1 cellular context compared by ENCODE assay signal in the genomic region with DNA sequence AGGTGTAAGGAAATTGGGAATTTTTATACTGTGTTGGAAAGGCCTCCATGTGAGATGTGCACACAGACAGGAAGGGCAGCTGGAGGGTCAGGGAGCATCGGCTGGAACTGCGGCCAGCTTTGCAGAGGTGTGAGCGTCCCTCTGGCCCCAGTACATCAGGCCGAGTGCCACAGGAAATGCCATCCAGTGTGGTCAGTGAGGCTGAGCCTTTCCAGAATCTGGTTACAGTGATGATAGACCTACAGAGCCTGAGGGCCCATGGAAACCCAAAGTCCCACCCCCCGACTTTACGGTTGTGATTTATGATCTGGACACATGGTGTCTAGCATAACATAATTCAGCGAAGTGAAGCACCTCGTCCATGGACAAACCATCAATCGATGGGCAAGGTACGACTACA.
TF ChIP-seq lines count a peak whose summit lies in the region.

No MANE protein-coding gene starts in this region.

TF ChIP-seq in GM23338, 12 proteins besides CTCF, POLR2A, EP300 and RAD21 (continued from another document):
- TF ChIP-seq, protein P1, sequence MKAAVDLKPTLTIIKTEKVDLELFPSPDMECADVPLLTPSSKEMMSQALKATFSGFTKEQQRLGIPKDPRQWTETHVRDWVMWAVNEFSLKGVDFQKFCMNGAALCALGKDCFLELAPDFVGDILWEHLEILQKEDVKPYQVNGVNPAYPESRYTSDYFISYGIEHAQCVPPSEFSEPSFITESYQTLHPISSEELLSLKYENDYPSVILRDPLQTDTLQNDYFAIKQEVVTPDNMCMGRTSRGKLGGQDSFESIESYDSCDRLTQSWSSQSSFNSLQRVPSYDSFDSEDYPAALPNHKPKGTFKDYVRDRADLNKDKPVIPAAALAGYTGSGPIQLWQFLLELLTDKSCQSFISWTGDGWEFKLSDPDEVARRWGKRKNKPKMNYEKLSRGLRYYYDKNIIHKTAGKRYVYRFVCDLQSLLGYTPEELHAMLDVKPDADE (IDR thresholded peaks at IDR 0.05): no peak
- TF ChIP-seq NANOG (IDR thresholded peaks at IDR 0.05; ENCODE audit: borderline replicate concordance) (no peak), EZH2 (IDR thresholded peaks at IDR 0.05; ENCODE audit: low read depth, unreplicated experiment) (no peak), JUNB (IDR thresholded peaks at IDR 0.05; ENCODE audit: unreplicated experiment) (no peak), ZNF114 (CRISPR knock-in tag; IDR thresholded peaks at IDR 0.05) (no peak), POLR2AphosphoS5 (IDR thresholded peaks at IDR 0.05; ENCODE audit: low read depth) (no peak)
- TF ChIP-seq, protein P2, sequence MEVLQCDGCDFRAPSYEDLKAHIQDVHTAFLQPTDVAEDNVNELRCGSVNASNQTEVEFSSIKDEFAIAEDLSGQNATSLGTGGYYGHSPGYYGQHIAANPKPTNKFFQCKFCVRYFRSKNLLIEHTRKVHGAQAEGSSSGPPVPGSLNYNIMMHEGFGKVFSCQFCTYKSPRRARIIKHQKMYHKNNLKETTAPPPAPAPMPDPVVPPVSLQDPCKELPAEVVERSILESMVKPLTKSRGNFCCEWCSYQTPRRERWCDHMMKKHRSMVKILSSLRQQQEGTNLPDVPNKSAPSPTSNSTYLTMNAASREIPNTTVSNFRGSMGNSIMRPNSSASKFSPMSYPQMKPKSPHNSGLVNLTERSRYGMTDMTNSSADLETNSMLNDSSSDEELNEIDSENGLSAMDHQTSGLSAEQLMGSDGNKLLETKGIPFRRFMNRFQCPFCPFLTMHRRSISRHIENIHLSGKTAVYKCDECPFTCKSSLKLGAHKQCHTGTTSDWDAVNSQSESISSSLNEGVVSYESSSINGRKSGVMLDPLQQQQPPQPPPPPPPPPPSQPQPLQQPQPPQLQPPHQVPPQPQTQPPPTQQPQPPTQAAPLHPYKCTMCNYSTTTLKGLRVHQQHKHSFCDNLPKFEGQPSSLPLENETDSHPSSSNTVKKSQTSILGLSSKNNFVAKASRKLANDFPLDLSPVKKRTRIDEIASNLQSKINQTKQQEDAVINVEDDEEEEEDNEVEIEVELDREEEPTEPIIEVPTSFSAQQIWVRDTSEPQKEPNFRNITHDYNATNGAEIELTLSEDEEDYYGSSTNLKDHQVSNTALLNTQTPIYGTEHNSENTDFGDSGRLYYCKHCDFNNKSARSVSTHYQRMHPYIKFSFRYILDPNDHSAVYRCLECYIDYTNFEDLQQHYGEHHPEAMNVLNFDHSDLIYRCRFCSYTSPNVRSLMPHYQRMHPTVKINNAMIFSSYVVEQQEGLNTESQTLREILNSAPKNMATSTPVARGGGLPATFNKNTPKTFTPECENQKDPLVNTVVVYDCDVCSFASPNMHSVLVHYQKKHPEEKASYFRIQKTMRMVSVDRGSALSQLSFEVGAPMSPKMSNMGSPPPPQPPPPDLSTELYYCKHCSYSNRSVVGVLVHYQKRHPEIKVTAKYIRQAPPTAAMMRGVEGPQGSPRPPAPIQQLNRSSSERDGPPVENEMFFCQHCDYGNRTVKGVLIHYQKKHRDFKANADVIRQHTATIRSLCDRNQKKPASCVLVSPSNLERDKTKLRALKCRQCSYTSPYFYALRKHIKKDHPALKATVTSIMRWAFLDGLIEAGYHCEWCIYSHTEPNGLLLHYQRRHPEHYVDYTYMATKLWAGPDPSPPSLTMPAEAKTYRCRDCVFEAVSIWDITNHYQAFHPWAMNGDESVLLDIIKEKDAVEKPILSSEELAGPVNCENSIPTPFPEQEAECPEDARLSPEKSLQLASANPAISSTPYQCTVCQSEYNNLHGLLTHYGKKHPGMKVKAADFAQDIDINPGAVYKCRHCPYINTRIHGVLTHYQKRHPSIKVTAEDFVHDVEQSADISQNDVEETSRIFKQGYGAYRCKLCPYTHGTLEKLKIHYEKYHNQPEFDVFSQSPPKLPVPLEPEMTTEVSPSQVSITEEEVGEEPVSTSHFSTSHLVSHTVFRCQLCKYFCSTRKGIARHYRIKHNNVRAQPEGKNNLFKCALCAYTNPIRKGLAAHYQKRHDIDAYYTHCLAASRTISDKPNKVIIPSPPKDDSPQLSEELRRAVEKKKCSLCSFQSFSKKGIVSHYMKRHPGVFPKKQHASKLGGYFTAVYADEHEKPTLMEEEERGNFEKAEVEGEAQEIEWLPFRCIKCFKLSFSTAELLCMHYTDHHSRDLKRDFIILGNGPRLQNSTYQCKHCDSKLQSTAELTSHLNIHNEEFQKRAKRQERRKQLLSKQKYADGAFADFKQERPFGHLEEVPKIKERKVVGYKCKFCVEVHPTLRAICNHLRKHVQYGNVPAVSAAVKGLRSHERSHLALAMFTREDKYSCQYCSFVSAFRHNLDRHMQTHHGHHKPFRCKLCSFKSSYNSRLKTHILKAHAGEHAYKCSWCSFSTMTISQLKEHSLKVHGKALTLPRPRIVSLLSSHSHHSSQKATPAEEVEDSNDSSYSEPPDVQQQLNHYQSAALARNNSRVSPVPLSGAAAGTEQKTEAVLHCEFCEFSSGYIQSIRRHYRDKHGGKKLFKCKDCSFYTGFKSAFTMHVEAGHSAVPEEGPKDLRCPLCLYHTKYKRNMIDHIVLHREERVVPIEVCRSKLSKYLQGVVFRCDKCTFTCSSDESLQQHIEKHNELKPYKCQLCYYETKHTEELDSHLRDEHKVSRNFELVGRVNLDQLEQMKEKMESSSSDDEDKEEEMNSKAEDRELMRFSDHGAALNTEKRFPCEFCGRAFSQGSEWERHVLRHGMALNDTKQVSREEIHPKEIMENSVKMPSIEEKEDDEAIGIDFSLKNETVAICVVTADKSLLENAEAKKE (CRISPR knock-in tag; IDR thresholded peaks at IDR 0.05): no peak
- TF ChIP-seq, protein P3, sequence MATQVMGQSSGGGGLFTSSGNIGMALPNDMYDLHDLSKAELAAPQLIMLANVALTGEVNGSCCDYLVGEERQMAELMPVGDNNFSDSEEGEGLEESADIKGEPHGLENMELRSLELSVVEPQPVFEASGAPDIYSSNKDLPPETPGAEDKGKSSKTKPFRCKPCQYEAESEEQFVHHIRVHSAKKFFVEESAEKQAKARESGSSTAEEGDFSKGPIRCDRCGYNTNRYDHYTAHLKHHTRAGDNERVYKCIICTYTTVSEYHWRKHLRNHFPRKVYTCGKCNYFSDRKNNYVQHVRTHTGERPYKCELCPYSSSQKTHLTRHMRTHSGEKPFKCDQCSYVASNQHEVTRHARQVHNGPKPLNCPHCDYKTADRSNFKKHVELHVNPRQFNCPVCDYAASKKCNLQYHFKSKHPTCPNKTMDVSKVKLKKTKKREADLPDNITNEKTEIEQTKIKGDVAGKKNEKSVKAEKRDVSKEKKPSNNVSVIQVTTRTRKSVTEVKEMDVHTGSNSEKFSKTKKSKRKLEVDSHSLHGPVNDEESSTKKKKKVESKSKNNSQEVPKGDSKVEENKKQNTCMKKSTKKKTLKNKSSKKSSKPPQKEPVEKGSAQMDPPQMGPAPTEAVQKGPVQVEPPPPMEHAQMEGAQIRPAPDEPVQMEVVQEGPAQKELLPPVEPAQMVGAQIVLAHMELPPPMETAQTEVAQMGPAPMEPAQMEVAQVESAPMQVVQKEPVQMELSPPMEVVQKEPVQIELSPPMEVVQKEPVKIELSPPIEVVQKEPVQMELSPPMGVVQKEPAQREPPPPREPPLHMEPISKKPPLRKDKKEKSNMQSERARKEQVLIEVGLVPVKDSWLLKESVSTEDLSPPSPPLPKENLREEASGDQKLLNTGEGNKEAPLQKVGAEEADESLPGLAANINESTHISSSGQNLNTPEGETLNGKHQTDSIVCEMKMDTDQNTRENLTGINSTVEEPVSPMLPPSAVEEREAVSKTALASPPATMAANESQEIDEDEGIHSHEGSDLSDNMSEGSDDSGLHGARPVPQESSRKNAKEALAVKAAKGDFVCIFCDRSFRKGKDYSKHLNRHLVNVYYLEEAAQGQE (IDR thresholded peaks at IDR 0.05; ENCODE audit: unreplicated experiment): no peak
